26 cellular contexts compared by ENCODE assay signal in the genomic region with DNA sequence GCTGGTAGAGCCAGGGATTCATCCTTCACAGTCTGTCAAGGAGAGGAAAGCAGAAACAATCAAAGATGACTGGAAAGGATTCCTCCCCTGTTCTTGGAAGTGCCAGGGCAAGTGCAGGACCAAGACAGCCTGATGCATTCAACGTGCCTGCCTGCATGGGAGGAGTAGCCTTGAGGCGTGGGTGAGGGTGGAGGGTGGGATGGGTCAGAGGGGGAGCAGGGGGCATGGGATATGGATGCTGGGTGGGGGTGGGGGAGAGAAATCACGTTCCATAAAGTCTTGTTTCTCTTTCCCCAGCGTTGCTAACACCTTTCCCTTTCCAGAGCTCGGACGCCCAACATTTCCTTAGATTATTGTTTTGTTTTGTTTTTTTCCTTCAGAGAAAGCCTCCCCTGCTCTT.
"Had no signal": no experiment of that assay in that cellular context is flagged by ENCODE, and none has a peak within 500 bp of the region (broad histone marks: within the 10 kb centered on the region; RNA-seq: fewer than 3 reads in every experiment).

No MANE protein-coding gene starts in this region.

- H3K9me3 ChIP-seq: ovary, prostate gland, right atrium auricular region, right lobe of liver, sigmoid colon, stomach, testis, tibial artery, transverse colon, vagina had no signal

- H3K36me3 ChIP-seq: ovary, prostate gland had no signal

- H3K27ac ChIP-seq: ovary, parathyroid adenoma, prostate gland, right atrium auricular region, right lobe of liver, sigmoid colon, stomach, testis, tibial artery, transverse colon, vagina had no signal

- H3K4me3 ChIP-seq: ovary, prostate gland, right atrium auricular region, right lobe of liver, sigmoid colon, stomach, testis, tibial artery, transverse colon, vagina had no signal

- H3K27me3 ChIP-seq: ovary, right atrium auricular region, right lobe of liver, sigmoid colon, stomach, testis, tibial artery, transverse colon, vagina had no signal

- H3K4me1 ChIP-seq: parathyroid adenoma, prostate gland, right atrium auricular region, right lobe of liver, sigmoid colon, testis, vagina had no signal

- DNase-seq: naive B cell; naive thymus-derived CD8-positive, alpha-beta T cell; nephron progenitor cell; occipital lobe; ovary; posterior cingulate gyrus; retina; right lobe of liver; sigmoid colon; small intestine; stimulated activated CD4-positive, alpha-beta T cell treated with anti-CD3 and anti-CD28 coated beads, Interleukin-15, amount 100 ng/mL, for 24 hours; stimulated activated CD4-positive, alpha-beta T cell treated with anti-CD3 and anti-CD28 coated beads, Interleukin-2, amount 100 ng/mL, for 24 hours; stimulated activated CD4-positive, alpha-beta T cell treated with anti-CD3 and anti-CD28 coated beads, Interleukin-2, amount 100 ng/mL, for 48 hours; stimulated activated CD4-positive, alpha-beta T cell treated with anti-CD3 and anti-CD28 coated beads, Interleukin-4, amount 100 ng/mL, for 24 hours; stimulated activated naive B cell treated with anti-CD40 and anti-IgM and Interleukin-4, amounts not matched to agents 10 μg/mL and 1 μg/mL and 100 μg/mL, for 72 hours; stimulated activated naive CD4-positive, alpha-beta T cell treated with Interleukin-2 at 50 U/mL for 16 hours; stomach; testis; tibial artery; transverse colon had no signal

- ATAC-seq: naive thymus-derived CD8-positive, alpha-beta T cell; natural killer cell treated with Interleukin-12 subunit alpha and Interleukin-12 subunit beta and Interleukin-15 and Interleukin-18, amount 100 ng/mL, for 72 hours; right lobe of liver; stimulated activated effector memory CD8-positive, alpha-beta T cell treated with anti-CD3 and anti-CD28 coated beads, Interleukin-12 subunit alpha, Interleukin-12 subunit beta, amount 100 ng/mL, for 72 hours; stimulated activated naive B cell treated with anti-CD40 and anti-IgM and Interleukin-4, amounts not matched to agents 10 μg/mL and 1 μg/mL and 100 μg/mL, for 72 hours had no signal
